In genomic region chr3:126852536-126852935, GRCh38 we compare ENCODE assay signal across 1 cellular context.
TF ChIP-seq lines count a peak whose summit lies in the region.

No MANE protein-coding gene starts in this region.

TF ChIP-seq in H1, 55 proteins besides CTCF, POLR2A, EP300 and RAD21:
- TF ChIP-seq GABPA (IDR thresholded peaks at IDR 0.05; ENCODE audit: borderline replicate concordance, insufficient read depth, low read length) (no peak), YY1 (IDR thresholded peaks at IDR 0.05; ENCODE audit: low read depth, low read length) (peak; percentile 30; the same call in 1 of the 2 replicates), TEAD4 (IDR thresholded peaks at IDR 0.05; ENCODE audit: low read depth, low read length) (peak; percentile 75), SP1 (IDR thresholded peaks at IDR 0.05; ENCODE audit: low read depth, low read length) (0 out of 2 replicates have a peak, but pooled peaks have one; percentile 26)
